ENCODE assay signal across 13 cellular contexts in genomic region chr3:159788291-159788690, GRCh38. TPM values are rescaled to one million over a fixed set of nuclear protein-coding genes. Genes with fewer than 3 reads are reported as not detected.
DNase-seq lines count a peak whose midpoint lies in the region; ATAC-seq and TF ChIP-seq lines count a peak whose summit lies in the region.
"Had no signal": no experiment of that assay in that cellular context is flagged by ENCODE, and none has a peak within 500 bp of the region (broad histone marks: within the 10 kb centered on the region; RNA-seq: fewer than 3 reads in every experiment).

No MANE protein-coding gene starts in this region.

- no peak overlapping the region for H3K4ac ChIP-seq in mesendoderm (ENCODE audit: low read depth, low read length)

- TF ChIP-seq CTCF in heart right ventricle (IDR thresholded peaks at IDR 0.05) (no peak), type B pancreatic cell (conservative IDR thresholded peaks at IDR 0.05) (no peak)

- DNase-seq in heart right ventricle (no peak), left ventricle myocardium superior (no peak), caudate nucleus (lab: John Stamatoyannopoulos, UW) (no peak), mesendoderm (peak; percentile 73), type B pancreatic cell (ENCODE audit: extremely low spot score, unreplicated experiment) (no peak), MG63 (no peak)
- DNase-seq: adrenal gland, hypothalamus, NCI-H1105, uterus had no signal

- intact Hi-C loops in heart right ventricle (cut with DNase I) (no loop called here), left ventricle myocardium superior (cut with micrococcal nuclease) (no loop called here)

- H3K4me3 Mint-ChIP-seq in type B pancreatic cell: peak overlapping the region; percentile 55

- 47 to 59% methylated on average over 3 of the region's 3 CpGs for WGBS in heart right ventricle, 2 donors
- no CpG with 5 or more reads among the region's 3 CpGs for WGBS in mesendoderm (ENCODE audit: extremely low coverage, insufficient coverage, low lambda C conversion rate)

- no peak overlapping the region for H2BK15ac ChIP-seq in mesendoderm (replicated peaks; ENCODE audit: low read depth)

- no peak overlapping the region for H3K4me3 ChIP-seq in heart right ventricle
- no peak overlapping the region for H3K4me3 ChIP-seq in mesendoderm (ENCODE audit: low read length)
- no peak overlapping the region for H3K4me3 ChIP-seq in MG63
- H3K4me3 ChIP-seq: adrenal gland, uterus had no signal

- H3K56ac ChIP-seq in mesendoderm (ENCODE audit: low read length): no peak overlapping the region

- peak overlapping the region; percentile 14 for H3K18ac ChIP-seq in mesendoderm (ENCODE audit: low read length)

- no peak overlapping the region for H2AK5ac ChIP-seq in mesendoderm (ENCODE audit: low read length)

- peaks cover 3% of the 10 kb centered on the region for H3K27me3 Mint-ChIP-seq in type B pancreatic cell

- no peak overlapping the region for H4K8ac ChIP-seq in mesendoderm (ENCODE audit: low read depth, low read length)

- H3K9me3 Mint-ChIP-seq in type B pancreatic cell: no peaks in the 10 kb centered on the region

- no peak overlapping the region for H3K23ac ChIP-seq in mesendoderm (ENCODE audit: low read length)

- peaks cover 4% of the 10 kb centered on the region for H3K79me1 ChIP-seq in mesendoderm (ENCODE audit: low read length)

- peak overlapping the region; percentile 81 for H3K27ac Mint-ChIP-seq in type B pancreatic cell

- peaks cover 44% of the 10 kb centered on the region for H3K4me1 Mint-ChIP-seq in type B pancreatic cell (ENCODE audit: unreplicated experiment)

- no peak overlapping the region for H4K5ac ChIP-seq in mesendoderm (ENCODE audit: low read length)

- no peaks in the 10 kb centered on the region for H3K36me3 ChIP-seq in heart right ventricle
- H3K36me3 ChIP-seq in mesendoderm (ENCODE audit: control insufficient read depth, insufficient read depth, low read length): no peaks in the 10 kb centered on the region
- H3K36me3 ChIP-seq in MG63: peaks cover 3% of the 10 kb centered on the region; the same call in 1 of the 2 replicates
- H3K36me3 ChIP-seq: adrenal gland, uterus had no signal

- H2BK5ac ChIP-seq in mesendoderm (ENCODE audit: low read length): no peak overlapping the region

- no peak overlapping the region for H3K9ac ChIP-seq in mesendoderm (ENCODE audit: low read length)

- no peak overlapping the region for H2BK120ac ChIP-seq in mesendoderm (ENCODE audit: low read depth, low read length)

- H3K4me2 ChIP-seq in mesendoderm (ENCODE audit: low read length): no peak overlapping the region

- peaks cover 4% of the 10 kb centered on the region for H3K36me3 Mint-ChIP-seq in type B pancreatic cell

- no peaks in the 10 kb centered on the region for H3K27me3 ChIP-seq in heart right ventricle
- H3K27me3 ChIP-seq in mesendoderm (ENCODE audit: insufficient read depth, low read length, poor library complexity): no peaks in the 10 kb centered on the region
- H3K27me3 ChIP-seq in MG63: no peaks in the 10 kb centered on the region
- H3K27me3 ChIP-seq: adrenal gland, uterus had no signal

- peak in 1 of 8 donors; percentile 46 for ATAC-seq in heart right ventricle
- no peak for ATAC-seq in left ventricle myocardium superior
- no peak for ATAC-seq in HG02973 (IDR thresholded peaks at IDR 0.05; ENCODE audit: unreplicated experiment)
- ATAC-seq in HG03565 (IDR thresholded peaks at IDR 0.05; ENCODE audit: unreplicated experiment): no peak
- ATAC-seq: sciatic nerve had no signal

- H3K9me3 ChIP-seq in heart right ventricle (no peaks in the 10 kb centered on the region), MG63 (no peaks in the 10 kb centered on the region)
- H3K9me3 ChIP-seq: adrenal gland, uterus had no signal

- peak overlapping the region in 9 of 10 donors; percentile 13 to 72 (median 43) for H3K27ac ChIP-seq in heart right ventricle
- H3K27ac ChIP-seq in caudate nucleus (ENCODE audit: low read depth, low read length): peak overlapping the region; percentile 84
- peak overlapping the region; percentile 6 for H3K27ac ChIP-seq in mesendoderm (ENCODE audit: low read depth, low read length)
- H3K27ac ChIP-seq: adrenal gland had no signal

- H3K79me2 ChIP-seq in mesendoderm (ENCODE audit: control insufficient read depth, insufficient read depth, low read length): no peaks in the 10 kb centered on the region

- H3K4me1 ChIP-seq in heart right ventricle: peaks cover 0 to 56% (median 26%) of the 10 kb centered on the region in 9 donors
- H3K4me1 ChIP-seq in mesendoderm (ENCODE audit: control insufficient read depth, low read depth, low read length): peaks cover 9% of the 10 kb centered on the region
- H3K4me1 ChIP-seq: adrenal gland had no signal

RNA-seq across cellular contexts. Expression of gene SCHIP1, which starts 51.4 kb away (rescaled TPM):
- total RNA-seq in heart right ventricle (10 to 100 TPM; 35.4 to 66.2 (median 57.9) TPM), left ventricle myocardium superior (56.3 TPM), type B pancreatic cell (ENCODE audit: low replicate concordance) (0.43 and 13.3 TPM in 2 replicates)
- 10 to 100 TPM; 14.8 to 62.5 TPM for polyA plus RNA-seq in heart right ventricle
- polyA plus RNA-seq in mesendoderm (2013, experiment 1 of 2): 6.3 TPM
- polyA plus RNA-seq in mesendoderm (2013, experiment 2 of 2): 7.4 TPM
- total RNA-seq in MG63 (2014; rRNA removed; shearing (Covaris generic); ENCODE audit: low replicate concordance): 0.43 and 3.7 TPM in 2 replicates

Comparison
In these comparisons a context has a peak if more than half of its experiments do, and no peak if none do; other contexts are left out.
1. H3K27ac ChIP-seq: peak in every context shown above with its lines; median percentile 84 in caudate nucleus; 43 in heart right ventricle; 6 in mesendoderm.